ENCODE assay signal across 14 cellular contexts in genomic region chrX:134599173-134599914, GRCh38. TPM values are rescaled to one million over a fixed set of nuclear protein-coding genes. Genes with fewer than 3 reads are reported as not detected.
DNase-seq lines count a peak whose midpoint lies in the region; ATAC-seq, FAIRE-seq and TF ChIP-seq lines count a peak whose summit lies in the region.
"Had no signal": no experiment of that assay in that cellular context is flagged by ENCODE, and none has a peak within 500 bp of the region (broad histone marks: within the 10 kb centered on the region; RNA-seq: fewer than 3 reads in every experiment).

No MANE protein-coding gene starts in this region.

- H3K36me3 ChIP-seq in GM06990 (ENCODE audit: control insufficient read depth, insufficient read depth, low read length) (no peaks in the 10 kb centered on the region), K562 (ENCODE audit: control insufficient read depth, insufficient read depth, low read length) (no peaks in the 10 kb centered on the region)
- H3K36me3 ChIP-seq: right lobe of liver had no signal

- intact Hi-C loops in K562 (cut with micrococcal nuclease) = no loop called here

- no peak for TF ChIP-seq RAD21 in K562 (CRISPR knock-in tag; conservative IDR thresholded peaks at IDR 0.05 in 1 of 2, IDR thresholded peaks at IDR 0.05 in 1 of 2)

- TF ChIP-seq EP300 in K562 (IDR thresholded peaks at IDR 0.05; ENCODE audit: low read length) = no peak

- 30% methylated on average over 5 of the region's 5 CpGs for WGBS in K562 (ENCODE audit: insufficient coverage, low coverage, missing lambda C conversion rate)

- H3K4me3 ChIP-seq in GM06990 (replicated peaks; ENCODE audit: low read depth, low read length) (no peak overlapping the region), K562 (no peak overlapping the region)
- H3K4me3 ChIP-seq: right lobe of liver, testis had no signal

- CTCF ChIA-PET in K562 (lab: Yijun Ruan, JAX; ENCODE audit: low intra/inter-chr PET ratio) = no interaction called here

- H3K9me3 ChIP-seq in K562 (replicated peaks; ENCODE audit: control insufficient read depth, insufficient read depth, low read depth, low read length) = no peaks in the 10 kb centered on the region
- H3K9me3 ChIP-seq: right lobe of liver, testis had no signal

- no peak overlapping the region for H3K27ac ChIP-seq in K562 (ENCODE audit: extremely low read depth, low read depth, low read length)
- H3K27ac ChIP-seq: right lobe of liver, testis had no signal

- peak; percentile 74 for ATAC-seq in HG02870 (IDR thresholded peaks at IDR 0.05; ENCODE audit: unreplicated experiment)
- no peak for ATAC-seq in K562
- no peak for ATAC-seq in GM18909 (IDR thresholded peaks at IDR 0.05; ENCODE audit: poor library complexity, unreplicated experiment)
- ATAC-seq: right lobe of liver had no signal

- H3K27me3 ChIP-seq in GM06990 (replicated peaks; ENCODE audit: control insufficient read depth, insufficient read depth, low read length) = no peaks in the 10 kb centered on the region
- H3K27me3 ChIP-seq in K562 (ENCODE audit: control insufficient read depth in 2 of 2, insufficient read depth in 2 of 2, low read length in 2 of 2) = no peaks in the 10 kb centered on the region
- H3K27me3 ChIP-seq: right lobe of liver, testis had no signal

- TF ChIP-seq CTCF in GM06990 (IDR thresholded peaks at IDR 0.05; ENCODE audit: insufficient read depth, low read length, poor library complexity, severe bottlenecking) = no peak
- no peak for TF ChIP-seq CTCF in K562 (IDR thresholded peaks at IDR 0.05 in 2 of 3, conservative IDR thresholded peaks at IDR 0.05 in 1 of 3; ENCODE audit: insufficient read depth in 2 of 3, low read depth in 1 of 3, low read length in 3 of 3)

- in situ Hi-C loops in K562 (cut with MboI) = no loop called here

- POLR2A ChIA-PET in K562 (lab: Yijun Ruan, JAX) = interaction anchor here (1.0 kb wide), 1 partner anchor 15 kb away, joined by 3 read pairs; no protein-coding TSS in a partner anchor

- H3K9ac ChIP-seq in K562 (ENCODE audit: insufficient read depth in 1 of 2, low read depth in 2 of 2, low read length in 2 of 2) = no peak overlapping the region

- FAIRE-seq in K562 (lab: Jason Lieb, UNC) = no peak

- BruUV-seq in K562 (replicated peaks; lab: Mats Ljungman, UMichigan) = no TSS peak

- H4K20me1 ChIP-seq in K562 (replicated peaks; ENCODE audit: control insufficient read depth, insufficient read depth, low read length) = no peaks in the 10 kb centered on the region

- no peaks in the 10 kb centered on the region for H3K79me2 ChIP-seq in K562 (ENCODE audit: control insufficient read depth, insufficient read depth, low read length)

- H2AFZ ChIP-seq in K562 (ENCODE audit: low read depth, low read length) = no peak overlapping the region

- no peaks in the 10 kb centered on the region for H3K9me1 ChIP-seq in K562 (ENCODE audit: control insufficient read depth, insufficient read depth, low read length)

- peaks cover 0 to 6% of the 10 kb centered on the region in 2 experiments; a peak in 1 of 5 replicates for H3K4me1 ChIP-seq in K562 (replicated peaks in 1 of 2; ENCODE audit: control insufficient read depth in 2 of 2, insufficient read depth in 2 of 2, low read length in 2 of 2)
- H3K4me1 ChIP-seq: right lobe of liver, testis had no signal

- peak; percentile 22 for DNase-seq in GM06990 (ENCODE audit: extremely low read depth, insufficient read length)
- DNase-seq in K562 (ENCODE audit: extremely low read depth in 1 of 4, low spot score in 3 of 4) = no peak
- DNase-seq in stimulated activated CD4-positive, alpha-beta T cell treated with anti-CD3 and anti-CD28 coated beads, Interleukin-15, amount 100 ng/mL, for 48 hours (ENCODE audit: low read depth in 2 of 2) = peak; percentile 18 to 39
- no peak for DNase-seq in NCI-H69 (lab: John Stamatoyannopoulos, UW)
- no peak for DNase-seq in midbrain (lab: John Stamatoyannopoulos, UW)
- DNase-seq: foreskin melanocyte, Kasumi-1, mammary epithelial cell, NCI-H774, right lobe of liver, testis had no signal

- no peak for TF ChIP-seq POLR2A in K562 (conservative IDR thresholded peaks at IDR 0.05)

- no peak overlapping the region for H3K4me2 ChIP-seq in K562 (ENCODE audit: insufficient read depth, low read length)

TF ChIP-seq in K562, 482 proteins besides CTCF, POLR2A, EP300 and RAD21:
- TF ChIP-seq HMG20A (CRISPR knock-in tag; conservative IDR thresholded peaks at IDR 0.05) (no peak), EGR1 (conservative IDR thresholded peaks at IDR 0.05) (peak; percentile 43; the same call in 1 of the 2 replicates), CBX8 (IDR thresholded peaks at IDR 0.05; ENCODE audit: borderline replicate concordance, extremely low read depth, low read depth, low read length, poor library complexity, severe bottlenecking) (no peak), MITF (IDR thresholded peaks at IDR 0.05) (no peak), ZNF445 (CRISPR knock-in tag; IDR thresholded peaks at IDR 0.05; ENCODE audit: low read depth) (no peak), NFIC (IDR thresholded peaks at IDR 0.05) (no peak), THRA (IDR thresholded peaks at IDR 0.05) (no peak), MEIS2 (IDR thresholded peaks at IDR 0.05; ENCODE audit: partially characterized antibody) (peak; percentile 6), ZNF766 (CRISPR knock-in tag; conservative IDR thresholded peaks at IDR 0.05) (0 out of 2 replicates have a peak, but pooled peaks have one; percentile 26), E2F8 (IDR thresholded peaks at IDR 0.05; ENCODE audit: low read depth, partially characterized antibody) (no peak)
TF ChIP-seq in K562: peak in this region for 3.

RNA-seq across cellular contexts. Expression of gene PLAC1, which starts 58.9 kb away (rescaled TPM):
- total RNA-seq in K562 (2011; cell fraction: chromatin; rRNA removed; ENCODE audit: low replicate concordance) = 0.81 and 2.1 TPM in 2 replicates
- total RNA-seq in K562 (2011; cell fraction: nucleolus; rRNA removed) = 1.3 and 3.0 TPM in 2 replicates
- 1.3 TPM in 1 of 2 replicates, not detected in the other for total RNA-seq in K562 (2011; cell fraction: nucleoplasm; rRNA removed)
- total RNA-seq in K562 (2014; rRNA removed) (1.3 and 2.2 TPM in 2 replicates), K562 (2014; rRNA removed; fragmentation: Illumina TruSeq; extraction: Trizol) (1.9 and 2.8 TPM in 2 replicates), K562 (2015; rRNA removed; fragmentation: Illumina TruSeq; extraction: Trizol) (1.7 and 1.9 TPM in 2 replicates), K562 (2021) (1.00 and 1.3 TPM in 2 replicates)
- polyA plus RNA-seq in K562 (2011; rRNA removed) (0.42 and 1.2 TPM in 2 replicates), K562 (2014; fragmentation: Illumina TruSeq; extraction: Trizol) (2.4 and 2.5 TPM in 2 replicates), K562 (2014; fragmentation: Nextera tagmentation; extraction: Ambion mirVana) (1 to 10 TPM; 8.6 to 9.1 TPM), K562 (2014; rRNA removed) (0.82 and 1.6 TPM in 2 replicates)
- 0.49 and 1.4 TPM in 2 replicates for polyA plus RNA-seq in K562 (2011; cell fraction: cytosol; rRNA removed)
- 0.22 TPM in 1 of 2 replicates, not detected in the other for polyA plus RNA-seq in K562 (2011; cell fraction: nucleus; rRNA removed)
- polyA plus RNA-seq in K562 (2012) = 1.2 and 3.8 TPM in 2 replicates
- 0.21 and 0.42 TPM in 2 replicates for polyA minus RNA-seq in K562 (2011; rRNA and poly(A)+ RNA removed)
- not detected in 2 replicates for polyA minus RNA-seq in K562 (2011; cell fraction: cytosol; rRNA and poly(A)+ RNA removed)
- not detected in 2 replicates for polyA minus RNA-seq in K562 (2011; cell fraction: nucleus; rRNA and poly(A)+ RNA removed)
- total RNA-seq: right lobe of liver; T-helper 2 cell treated with Interferon-gamma antibody and Interleukin-4, amounts not matched to agents 100 ng/mL and 5 ng/mL, for 36 hours had no signal

Comparison
In these comparisons a context has a peak if more than half of its experiments do, and no peak if none do; other contexts are left out.
1. DNase-seq: peak in GM06990 (single experiment) and stimulated activated CD4-positive, alpha-beta T cell treated with anti-CD3 and anti-CD28 coated beads, Interleukin-15, amount 100 ng/mL, for 48 hours (2 of 2); none in K562 (0 of 4), NCI-H69 (single experiment) and midbrain (single experiment).